In genomic region chr17:48178327-48178726, GRCh38 we compare ENCODE assay signal across 28 cellular contexts.
"Had no signal": no experiment of that assay in that cellular context is flagged by ENCODE, and none has a peak within 500 bp of the region (broad histone marks: within the 10 kb centered on the region; RNA-seq: fewer than 3 reads in every experiment).

No MANE protein-coding gene starts in this region.

- H3K4me1 Mint-ChIP-seq: neural crest cell had no signal

- H3K9me3 ChIP-seq: left lung, lower lobe of right lung, pancreas, prostate gland, suprapubic skin, thoracic aorta, tibial artery, upper lobe of right lung had no signal

- H3K27me3 Mint-ChIP-seq: naive thymus-derived CD8-positive, alpha-beta T cell; stimulated activated naive CD8-positive, alpha-beta T cell treated with anti-CD3 and anti-CD28 coated beads, Interleukin-15, Interleukin-2, amounts not matched to agents 100 ng/mL and 50 ng/mL, for 24 hours had no signal

- DNase-seq: hypothalamus; immature natural killer cell; kidney; left colon; left lung; lower lobe of right lung; mammary epithelial cell; mesenchymal stem cell; naive thymus-derived CD8-positive, alpha-beta T cell; nucleus accumbens; pancreas; posterior cingulate gyrus; retina; right cardiac atrium; stimulated activated CD4-positive, alpha-beta T cell treated with anti-CD3 and anti-CD28 coated beads, Interleukin-12 subunit alpha, Interleukin-12 subunit beta, amount 100 ng/mL, for 4 hours; stimulated activated CD4-positive, alpha-beta T cell treated with anti-CD3 and anti-CD28 coated beads, Interleukin-15, amount 100 ng/mL, for 24 hours; stimulated activated CD4-positive, alpha-beta T cell treated with anti-CD3 and anti-CD28 coated beads, Interleukin-2, amount 100 ng/mL, for 24 hours; stimulated activated CD4-positive, alpha-beta T cell treated with anti-CD3 and anti-CD28 coated beads, Interleukin-4, amount 100 ng/mL, for 1 hour; stimulated activated naive CD4-positive, alpha-beta T cell; tibial artery; trophoblast cell; upper lobe of right lung had no signal

- ATAC-seq: left colon; left lung; lower lobe of right lung; naive thymus-derived CD8-positive, alpha-beta T cell; right cardiac atrium; sciatic nerve; upper lobe of right lung had no signal

- H3K4me3 Mint-ChIP-seq: immature natural killer cell; naive thymus-derived CD8-positive, alpha-beta T cell; neural crest cell; stimulated activated naive CD8-positive, alpha-beta T cell treated with anti-CD3 and anti-CD28 coated beads, Interleukin-15, Interleukin-2, amounts not matched to agents 100 ng/mL and 50 ng/mL, for 24 hours had no signal

- H3K27ac Mint-ChIP-seq: stimulated activated naive CD8-positive, alpha-beta T cell treated with anti-CD3 and anti-CD28 coated beads, Interleukin-15, Interleukin-2, amounts not matched to agents 100 ng/mL and 50 ng/mL, for 24 hours had no signal

- H3K9me3 Mint-ChIP-seq: immature natural killer cell; naive thymus-derived CD8-positive, alpha-beta T cell; neural crest cell; stimulated activated naive CD8-positive, alpha-beta T cell treated with anti-CD3 and anti-CD28 coated beads, Interleukin-15, Interleukin-2, amounts not matched to agents 100 ng/mL and 50 ng/mL, for 24 hours had no signal
